8 cellular contexts compared by ENCODE assay signal in the genomic region with DNA sequence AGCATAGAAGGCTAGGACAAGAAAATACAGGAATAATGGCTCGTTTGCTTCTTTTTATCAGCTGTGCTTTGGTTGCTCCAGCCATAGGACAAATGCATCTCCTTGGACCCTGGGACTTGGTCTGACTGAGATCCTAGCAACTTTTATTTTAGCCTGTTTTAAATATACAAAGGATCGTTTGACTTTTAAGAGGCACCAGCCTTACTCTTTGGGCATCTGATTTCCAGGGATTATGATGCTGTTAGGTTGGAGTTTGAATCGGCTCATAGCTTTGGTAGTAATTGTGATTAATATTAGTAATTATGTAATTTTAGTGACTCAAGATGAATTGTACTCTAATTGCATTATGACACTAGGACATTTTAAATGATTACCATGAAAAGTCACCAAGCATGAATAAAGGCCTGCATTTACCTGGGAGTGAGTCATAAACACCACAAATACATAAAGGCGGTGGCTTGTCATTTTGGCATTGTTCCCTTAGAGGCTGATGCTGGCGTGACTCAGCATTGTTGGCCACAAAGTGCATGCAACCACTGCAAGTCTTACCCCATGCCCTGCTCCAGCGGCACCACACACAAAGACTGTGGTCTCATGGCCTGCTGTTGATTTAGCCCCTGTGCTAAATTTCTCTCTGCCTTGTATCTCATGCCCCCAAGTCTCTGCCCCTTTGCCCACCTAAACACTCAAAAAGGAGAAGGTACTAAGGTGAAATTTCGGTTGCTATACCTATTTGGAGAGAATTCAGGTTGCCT. TPM values are rescaled to one million over a fixed set of nuclear protein-coding genes. Genes with fewer than 3 reads are reported as not detected.
DNase-seq lines count a peak whose midpoint lies in the region; ATAC-seq and TF ChIP-seq lines count a peak whose summit lies in the region.

No MANE protein-coding gene starts in this region.

- H3K36me3 Mint-ChIP-seq in activated B cell treated with CpG ODN at 0.5 μM for 24 hours (ENCODE audit: low read depth) = no peaks in the 10 kb centered on the region
- H3K36me3 Mint-ChIP-seq in central memory CD8-positive, alpha-beta T cell (ENCODE audit: insufficient read depth) = peaks cover 2% of the 10 kb centered on the region
- H3K36me3 Mint-ChIP-seq in naive thymus-derived CD4-positive, alpha-beta T cell = peaks cover 0 to 14% (median 0%) of the 10 kb centered on the region in 5 donors

- no peak overlapping the region for H3K27ac ChIP-seq in naive thymus-derived CD4-positive, alpha-beta T cell (ENCODE audit: low read depth, low read length)

- no peak overlapping the region for H3K27ac Mint-ChIP-seq in activated B cell treated with CpG ODN at 0.5 μM for 24 hours
- no peak overlapping the region for H3K27ac Mint-ChIP-seq in central memory CD8-positive, alpha-beta T cell (ENCODE audit: low read depth)
- H3K27ac Mint-ChIP-seq in naive thymus-derived CD4-positive, alpha-beta T cell = peak overlapping the region in 1 of 9 donors; percentile 55

- H3K36me3 ChIP-seq in naive thymus-derived CD4-positive, alpha-beta T cell (ENCODE audit: control insufficient read depth in 2 of 3, insufficient read depth in 3 of 3, low read length in 3 of 3) = no peaks in the 10 kb centered on the region

- CTCF ChIA-PET in activated B cell treated with CpG ODN at 0.5 μM for 24 hours (lab: Charles Lee) = no interaction called here
- CTCF ChIA-PET in naive thymus-derived CD4-positive, alpha-beta T cell (lab: Charles Lee) = interaction anchor here (0.6 kb wide), 1 partner anchor 651 kb away, joined by 3 read pairs; no protein-coding TSS in a partner anchor

- no peaks in the 10 kb centered on the region for H3K4me1 ChIP-seq in naive thymus-derived CD4-positive, alpha-beta T cell (ENCODE audit: control insufficient read depth in 2 of 2, insufficient read depth in 2 of 2, low read length in 2 of 2)

- ATAC-seq in GM18499 (IDR thresholded peaks at IDR 0.05; ENCODE audit: insufficient read depth, unreplicated experiment) = peak; percentile 92
- peak; percentile 89 for ATAC-seq in HG02678 (IDR thresholded peaks at IDR 0.05; ENCODE audit: unreplicated experiment)
- peak; percentile 50 for ATAC-seq in activated B cell treated with CpG ODN at 0.5 μM for 24 hours (ENCODE audit: low read depth)
- ATAC-seq in central memory CD8-positive, alpha-beta T cell (replicated peaks; ENCODE audit: extremely low read depth, poor library complexity, severe bottlenecking) = peak; percentile 77
- peak; percentile 79 for ATAC-seq in naive thymus-derived CD4-positive, alpha-beta T cell

- H3K4me3 ChIP-seq in naive thymus-derived CD4-positive, alpha-beta T cell (ENCODE audit: low read length) = no peak overlapping the region

- H3K27me3 ChIP-seq in naive thymus-derived CD4-positive, alpha-beta T cell (ENCODE audit: control insufficient read depth in 2 of 2, insufficient read depth in 2 of 2, low read length in 2 of 2) = no peaks in the 10 kb centered on the region

- H3K9me3 Mint-ChIP-seq in activated B cell treated with CpG ODN at 0.5 μM for 24 hours = no peaks in the 10 kb centered on the region
- H3K9me3 Mint-ChIP-seq in central memory CD8-positive, alpha-beta T cell = no peaks in the 10 kb centered on the region
- H3K9me3 Mint-ChIP-seq in naive thymus-derived CD4-positive, alpha-beta T cell = peaks cover 0 to 1% (median 0%) of the 10 kb centered on the region in 11 donors

- intact Hi-C loops in activated B cell treated with CpG ODN at 0.5 μM for 24 hours (cut with micrococcal nuclease) = no loop called here
- intact Hi-C loops in naive thymus-derived CD4-positive, alpha-beta T cell (cut with micrococcal nuclease) = loop anchor here in 1 of 2 donors (5.0 kb wide), 1 partner anchor 41 kb away; no protein-coding TSS in a partner anchor

- POLR2A ChIA-PET in activated B cell treated with CpG ODN at 0.5 μM for 24 hours (lab: Charles Lee) = no interaction called here
- POLR2A ChIA-PET in naive thymus-derived CD4-positive, alpha-beta T cell (lab: Charles Lee) = no interaction called here

- H3K9me3 ChIP-seq in naive thymus-derived CD4-positive, alpha-beta T cell (ENCODE audit: control insufficient read depth in 2 of 3, low read length in 3 of 3) = no peaks in the 10 kb centered on the region

- TF ChIP-seq CTCF in activated B cell treated with CpG ODN at 0.5 μM for 24 hours (IDR thresholded peaks at IDR 0.05) = no peak

- no peak overlapping the region for H3K4me3 Mint-ChIP-seq in activated B cell treated with CpG ODN at 0.5 μM for 24 hours
- no peak overlapping the region for H3K4me3 Mint-ChIP-seq in central memory CD8-positive, alpha-beta T cell
- H3K4me3 Mint-ChIP-seq in naive thymus-derived CD4-positive, alpha-beta T cell = peak overlapping the region in 1 of 10 donors; percentile 20

- DNase-seq in NCI-H1417 treated with DMSO at 0.1 percent for 48 hours (lab: John Stamatoyannopoulos, UW) = peak; percentile 67
- DNase-seq in activated B cell treated with CpG ODN at 0.5 μM for 24 hours = no peak
- peak in 1 of 2 donors; percentile 29 for DNase-seq in central memory CD8-positive, alpha-beta T cell (ENCODE audit: low spot score in 2 of 2)
- DNase-seq in naive thymus-derived CD4-positive, alpha-beta T cell = peak in 2 of 9 donors; percentile 15 to 57
- peak; percentile 90 for DNase-seq in stromal cell of bone marrow (ENCODE audit: low read depth)
- DNase-seq in NAMALWA (ENCODE audit: low spot score) = no peak

- H3K4me1 Mint-ChIP-seq in activated B cell treated with CpG ODN at 0.5 μM for 24 hours = no peaks in the 10 kb centered on the region
- peaks cover 5% of the 10 kb centered on the region for H3K4me1 Mint-ChIP-seq in central memory CD8-positive, alpha-beta T cell
- peaks cover 0 to 24% (median 0%) of the 10 kb centered on the region in 7 donors for H3K4me1 Mint-ChIP-seq in naive thymus-derived CD4-positive, alpha-beta T cell

- H3K27me3 Mint-ChIP-seq in activated B cell treated with CpG ODN at 0.5 μM for 24 hours = no peaks in the 10 kb centered on the region
- no peaks in the 10 kb centered on the region for H3K27me3 Mint-ChIP-seq in central memory CD8-positive, alpha-beta T cell
- H3K27me3 Mint-ChIP-seq in naive thymus-derived CD4-positive, alpha-beta T cell = no peaks in the 10 kb centered on the region

RNA-seq across cellular contexts. Expression of gene GPAT3, which starts 12.4 kb away (rescaled TPM):
- total RNA-seq in activated B cell treated with CpG ODN at 0.5 μM for 24 hours = 0.76 and 0.91 TPM in 2 replicates
- 10 to 100 TPM in 1 of 5 experiments, 1 to 10 TPM in 4; 3.0 to 14.6 (median 5.8) TPM for total RNA-seq in naive thymus-derived CD4-positive, alpha-beta T cell
- polyA plus RNA-seq in naive thymus-derived CD4-positive, alpha-beta T cell = 1 to 10 TPM; 1.5 to 3.5 TPM

Comparison
In these comparisons a context has a peak if more than half of its experiments do, and no peak if none do; other contexts are left out.
1. DNase-seq: peak in NCI-H1417 treated with DMSO at 0.1 percent for 48 hours (single experiment) and stromal cell of bone marrow (single experiment); none in activated B cell treated with CpG ODN at 0.5 μM for 24 hours (single experiment) and NAMALWA (single experiment).
2. Peak in every context shown above with its lines, with median percentiles within 50 percentile points of each other: ATAC-seq.